ENCODE assay signal across 11 cellular contexts in genomic region chr4:173192375-173193162, GRCh38. TPM values are rescaled to one million over a fixed set of nuclear protein-coding genes. Genes with fewer than 3 reads are reported as not detected.
DNase-seq lines count a peak whose midpoint lies in the region; ATAC-seq and TF ChIP-seq lines count a peak whose summit lies in the region.
"Had no signal": no experiment of that assay in that cellular context is flagged by ENCODE, and none has a peak within 500 bp of the region (broad histone marks: within the 10 kb centered on the region; RNA-seq: fewer than 3 reads in every experiment).

No MANE protein-coding gene starts in this region.

- H3K4me3 ChIP-seq in SU-DHL-6 (ENCODE audit: insufficient read depth, low read length, poor library complexity, severe bottlenecking) (no peak overlapping the region), kidney epithelial cell (ENCODE audit: low read depth, low read length) (no peak overlapping the region)
- H3K4me3 ChIP-seq: mucosa of descending colon, skin epidermis had no signal

- peak; percentile 15 for TF ChIP-seq CTCF in GM13976 (IDR thresholded peaks at IDR 0.05; ENCODE audit: borderline replicate concordance, control extremely low read depth, extremely low read depth, insufficient read depth, missing control alignments)
- TF ChIP-seq CTCF in SU-DHL-6 (IDR thresholded peaks at IDR 0.05; ENCODE audit: insufficient read depth, low read length, poor library complexity, severe bottlenecking): peak; percentile 19
- peak; percentile 20 for TF ChIP-seq CTCF in kidney epithelial cell (IDR thresholded peaks at IDR 0.05; ENCODE audit: insufficient read depth, low read length, poor library complexity, severe bottlenecking)

- no peaks in the 10 kb centered on the region for H3F3A ChIP-seq in SU-DHL-6 (ENCODE audit: insufficient read depth)

- H3K36me3 ChIP-seq in SU-DHL-6 (ENCODE audit: low read length) (no peaks in the 10 kb centered on the region), kidney epithelial cell (ENCODE audit: control insufficient read depth, insufficient read depth, low read length) (no peaks in the 10 kb centered on the region)

- H3K9ac ChIP-seq in SU-DHL-6 (ENCODE audit: low read length): no peak overlapping the region

- peak; percentile 22 for DNase-seq in NCI-H146 (lab: John Stamatoyannopoulos, UW)
- no peak for DNase-seq in NCI-H146 treated with DMSO at 0.1 percent for 48 hours (lab: John Stamatoyannopoulos, UW; ENCODE audit: unreplicated experiment)
- no peak for DNase-seq in GM13976 (ENCODE audit: low spot score)
- DNase-seq in kidney epithelial cell (ENCODE audit: low read depth): no peak
- no peak for DNase-seq in occipital lobe (lab: John Stamatoyannopoulos, UW)
- DNase-seq: activated naive CD4-positive, alpha-beta T cell; mucosa of descending colon had no signal

- H3K9me3 ChIP-seq in SU-DHL-6 (ENCODE audit: insufficient read depth, low read length): no peaks in the 10 kb centered on the region
- H3K9me3 ChIP-seq: mucosa of descending colon had no signal

- ATAC-seq in GM18873 (IDR thresholded peaks at IDR 0.05; ENCODE audit: low FRiP score, unreplicated experiment) (no peak), HG03460 (IDR thresholded peaks at IDR 0.05; ENCODE audit: unreplicated experiment) (no peak)

- H3K4me2 ChIP-seq in SU-DHL-6 (ENCODE audit: low read depth, low read length, poor library complexity, severe bottlenecking): no peak overlapping the region

- peaks cover 13% of the 10 kb centered on the region for H3K79me2 ChIP-seq in SU-DHL-6 (ENCODE audit: insufficient read depth, low read length)

- in situ Hi-C loops in GM13976 (cut with MboI; ENCODE audit: low sequenced_read_pairs, unreplicated experiment): no loop called here

- H2AFZ ChIP-seq in SU-DHL-6 (ENCODE audit: low read depth, low read length, severe bottlenecking): no peak overlapping the region

- H3K9me2 ChIP-seq in SU-DHL-6 (replicated peaks; ENCODE audit: insufficient read depth, low read length): no peaks in the 10 kb centered on the region

- H3K27ac ChIP-seq in SU-DHL-6 (ENCODE audit: low read depth, low read length): no peak overlapping the region
- H3K27ac ChIP-seq: skin epidermis had no signal

- H3K27me3 ChIP-seq in SU-DHL-6 (ENCODE audit: low read length) (no peaks in the 10 kb centered on the region), kidney epithelial cell (ENCODE audit: control insufficient read depth, insufficient read depth, low read length) (no peaks in the 10 kb centered on the region)

- H4K20me1 ChIP-seq in SU-DHL-6 (ENCODE audit: low read depth, low read length): peaks cover 23% of the 10 kb centered on the region

RNA-seq across cellular contexts. Expression of gene GALNT7, which starts 24.0 kb away (rescaled TPM):
- 42.5 and 46.6 TPM in 2 replicates for total RNA-seq in kidney epithelial cell
- 17.8 TPM for total RNA-seq in occipital lobe
